Comparison of ENCODE assay signal across 8 cellular contexts in the genomic region with DNA sequence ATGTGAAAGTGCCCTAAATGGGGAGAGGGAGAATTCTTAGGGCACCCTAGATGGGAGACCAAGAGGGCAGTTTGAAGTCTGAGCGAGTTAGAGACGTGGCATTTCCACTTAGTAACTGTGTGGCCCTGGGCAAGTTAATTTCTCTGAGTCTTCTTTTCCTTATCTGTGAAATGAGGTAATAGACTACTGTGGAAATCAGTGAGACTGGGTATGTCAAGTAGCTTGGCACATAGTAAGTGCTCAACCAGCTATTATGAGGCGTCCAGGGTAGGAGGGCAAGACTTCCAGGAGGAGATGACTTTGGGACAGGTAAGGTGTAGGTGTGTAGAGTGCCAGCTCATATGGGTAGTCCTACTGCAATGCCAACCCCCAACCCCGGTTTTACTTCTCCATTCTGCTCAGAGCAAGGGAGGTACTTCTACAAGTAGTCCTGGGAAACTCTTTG. TPM values are rescaled to one million over a fixed set of nuclear protein-coding genes. Genes with fewer than 3 reads are reported as not detected.
DNase-seq lines count a peak whose midpoint lies in the region; ATAC-seq and TF ChIP-seq lines count a peak whose summit lies in the region.

No MANE protein-coding gene starts in this region.

- H2AFZ ChIP-seq in parathyroid adenoma = peak overlapping the region; percentile 92

- H3K9me3 ChIP-seq in T-helper 17 cell (ENCODE audit: control insufficient read depth, low read length, poor library complexity, severe bottlenecking) (no peaks in the 10 kb centered on the region), parathyroid adenoma (ENCODE audit: control insufficient read depth, low read length) (no peaks in the 10 kb centered on the region)

- H3K4me3 ChIP-seq in parathyroid adenoma (ENCODE audit: low read depth, low read length) = peak overlapping the region; percentile 93

- H3K27me3 Mint-ChIP-seq in T-helper 17 cell = no peaks in the 10 kb centered on the region

- ATAC-seq in HG03066 (IDR thresholded peaks at IDR 0.05; ENCODE audit: low read depth, unreplicated experiment) (peak; percentile 78), T-helper 17 cell (peak; percentile 32), esophagus mucosa (peak; percentile 55)

- peaks cover 10% of the 10 kb centered on the region for H3K36me3 Mint-ChIP-seq in T-helper 17 cell (ENCODE audit: low read depth)

- H3K27ac ChIP-seq in parathyroid adenoma = peak overlapping the region; percentile 57

- H3K79me2 ChIP-seq in parathyroid adenoma = peaks cover 19% of the 10 kb centered on the region

- no peaks in the 10 kb centered on the region for H3K27me3 ChIP-seq in parathyroid adenoma (ENCODE audit: control insufficient read depth, insufficient read depth, low read length)

- peaks cover 26% of the 10 kb centered on the region for H3K4me1 Mint-ChIP-seq in T-helper 17 cell

- peak overlapping the region; percentile 92 for H3K4me3 Mint-ChIP-seq in T-helper 17 cell

- H3K27ac Mint-ChIP-seq in T-helper 17 cell = peak overlapping the region; percentile 90

- DNase-seq in activated naive CD4-positive, alpha-beta T cell treated with Interleukin-2 at 50 U/mL for 16 hours = peak; percentile 35
- no peak for DNase-seq in activated naive CD4-positive, alpha-beta T cell (lab: John Stamatoyannopoulos, UW)
- DNase-seq in T-helper 17 cell (no peak), NK-92 (lab: John Stamatoyannopoulos, UW; ENCODE audit: unreplicated experiment) (no peak), SW480 (ENCODE audit: low spot score) (no peak)

- TF ChIP-seq CTCF in parathyroid adenoma (IDR thresholded peaks at IDR 0.05) = no peak

- peak overlapping the region; percentile 82 for H3K9ac ChIP-seq in parathyroid adenoma

- no peaks in the 10 kb centered on the region for H3K36me3 ChIP-seq in parathyroid adenoma (ENCODE audit: control insufficient read depth, insufficient read depth, low read length)

- peaks cover 26% of the 10 kb centered on the region for H3K4me1 ChIP-seq in parathyroid adenoma

- peak overlapping the region; percentile 100 for H3K4me2 ChIP-seq in parathyroid adenoma (ENCODE audit: low read length)

RNA-seq across cellular contexts. Expression of a gene that starts 0.8 kb away (rescaled TPM):
- total RNA-seq in T-helper 17 cell (10 to 100 TPM; 13.4 to 14.4 TPM), esophagus mucosa (11.9 TPM)
